12 cellular contexts compared by ENCODE assay signal in genomic region chr1:202578001-202578500, GRCh38.
A peak's percentile ranks its signal among the peaks of the same experiment; 100 is the strongest.
DNase-seq lines count a peak whose midpoint lies in the region; ATAC-seq and TF ChIP-seq lines count a peak whose summit lies in the region.
"Had no signal": no experiment of that assay in that cellular context is flagged by ENCODE, and none has a peak within 500 bp of the region (broad histone marks: within the 10 kb centered on the region; RNA-seq: fewer than 3 reads in every experiment).

No MANE protein-coding gene starts in this region.

- no peaks in the 10 kb centered on the region for H3K9me3 Mint-ChIP-seq in GM23338
- H3K9me3 Mint-ChIP-seq: activated naive CD8-positive, alpha-beta T cell treated with anti-CD3 and anti-CD28 coated beads, Interleukin-2, amount 50 U/mL, for 24 hours had no signal

- no peaks in the 10 kb centered on the region for H3K27me3 Mint-ChIP-seq in GM23338 (ENCODE audit: insufficient read depth, low read depth, poor library complexity)
- H3K27me3 Mint-ChIP-seq: activated CD4-positive, alpha-beta T cell treated with anti-CD3 and anti-CD28 coated beads for 36 hours; activated naive CD8-positive, alpha-beta T cell treated with anti-CD3 and anti-CD28 coated beads, Interleukin-2, amount 50 U/mL, for 24 hours had no signal

- H3K27ac ChIP-seq in GM23338 (ENCODE audit: low read depth) (peak overlapping the region; percentile 71; the same call in 1 of the 2 replicates), RWPE2 (ENCODE audit: poor library complexity, severe bottlenecking) (peak overlapping the region; percentile 82), esophagus squamous epithelium (peak overlapping the region; percentile 64 to 83 (median 80)), parathyroid adenoma (peak overlapping the region; percentile 69)

- no peaks in the 10 kb centered on the region for H3F3A ChIP-seq in GM23338 (replicated peaks; ENCODE audit: low read depth)

- TF ChIP-seq POLR2A in esophagus squamous epithelium (IDR thresholded peaks at IDR 0.05): no peak

- WGBS in esophagus squamous epithelium, 2 donors: 12 to 30% methylated on average over 4 of the region's 4 CpGs

- no peaks in the 10 kb centered on the region for H3K27me3 ChIP-seq in GM23338 (ENCODE audit: insufficient read depth)
- no peaks in the 10 kb centered on the region for H3K27me3 ChIP-seq in RWPE2 (ENCODE audit: insufficient read depth, poor library complexity, severe bottlenecking)
- no peaks in the 10 kb centered on the region for H3K27me3 ChIP-seq in esophagus squamous epithelium
- no peaks in the 10 kb centered on the region for H3K27me3 ChIP-seq in parathyroid adenoma (ENCODE audit: control insufficient read depth, insufficient read depth, low read length)

- H3K4me3 ChIP-seq in GM23338 (no peak overlapping the region), RWPE2 (ENCODE audit: severe bottlenecking) (no peak overlapping the region), esophagus squamous epithelium (no peak overlapping the region), parathyroid adenoma (ENCODE audit: low read depth, low read length) (no peak overlapping the region)

- H3K4me2 ChIP-seq in GM23338 (peak overlapping the region; percentile 53), parathyroid adenoma (ENCODE audit: low read length) (no peak overlapping the region)

- H3K9me2 ChIP-seq in GM23338 (ENCODE audit: insufficient read depth): no peaks in the 10 kb centered on the region

- H2AFZ ChIP-seq in GM23338 (no peak overlapping the region), parathyroid adenoma (no peak overlapping the region)

- no peak for TF ChIP-seq CTCF in GM23338 (conservative IDR thresholded peaks at IDR 0.05; ENCODE audit: low read depth in 2 of 2)
- no peak for TF ChIP-seq CTCF in RWPE2 (IDR thresholded peaks at IDR 0.05; ENCODE audit: poor library complexity, severe bottlenecking)
- no peak for TF ChIP-seq CTCF in esophagus squamous epithelium (IDR thresholded peaks at IDR 0.05)
- no peak for TF ChIP-seq CTCF in parathyroid adenoma (IDR thresholded peaks at IDR 0.05)

- H4K20me1 ChIP-seq in GM23338 (replicated peaks; ENCODE audit: insufficient read depth): no peaks in the 10 kb centered on the region

- H3K36me3 ChIP-seq in GM23338 (ENCODE audit: insufficient read depth) (no peaks in the 10 kb centered on the region), RWPE2 (ENCODE audit: low read depth) (no peaks in the 10 kb centered on the region), esophagus squamous epithelium (peaks cover 0 to 47% (median 0%) of the 10 kb centered on the region in 3 donors), parathyroid adenoma (ENCODE audit: control insufficient read depth, insufficient read depth, low read length) (no peaks in the 10 kb centered on the region)

- H3K9ac ChIP-seq in parathyroid adenoma: no peak overlapping the region

- H3K4me1 Mint-ChIP-seq in GM23338: peaks cover 38% of the 10 kb centered on the region
- H3K4me1 Mint-ChIP-seq: activated CD4-positive, alpha-beta T cell treated with anti-CD3 and anti-CD28 coated beads for 36 hours; activated naive CD8-positive, alpha-beta T cell treated with anti-CD3 and anti-CD28 coated beads, Interleukin-2, amount 50 U/mL, for 24 hours had no signal

- ATAC-seq in GM23338 (peak; percentile 51), RWPE2 (ENCODE audit: low read depth) (peak; percentile 76), HG02885 (IDR thresholded peaks at IDR 0.05; ENCODE audit: poor library complexity, unreplicated experiment) (no peak), HG03460 (IDR thresholded peaks at IDR 0.05; ENCODE audit: unreplicated experiment) (no peak), HG03378 (IDR thresholded peaks at IDR 0.05; ENCODE audit: unreplicated experiment) (no peak)
- ATAC-seq: activated CD4-positive, alpha-beta T cell treated with anti-CD3 and anti-CD28 coated beads for 36 hours; activated naive CD8-positive, alpha-beta T cell treated with anti-CD3 and anti-CD28 coated beads, Interleukin-2, amount 50 U/mL, for 24 hours had no signal

- H3K9me3 ChIP-seq in RWPE2 (ENCODE audit: severe bottlenecking) (no peaks in the 10 kb centered on the region), esophagus squamous epithelium (no peaks in the 10 kb centered on the region), parathyroid adenoma (ENCODE audit: control insufficient read depth, low read length) (no peaks in the 10 kb centered on the region)

- H3K4me3 Mint-ChIP-seq in GM23338: peak overlapping the region; percentile 23; the same call in 2 of the 3 replicates
- H3K4me3 Mint-ChIP-seq: activated CD4-positive, alpha-beta T cell treated with anti-CD3 and anti-CD28 coated beads for 36 hours; activated naive CD8-positive, alpha-beta T cell treated with anti-CD3 and anti-CD28 coated beads, Interleukin-2, amount 50 U/mL, for 24 hours had no signal

- H3K36me3 Mint-ChIP-seq in GM23338 (ENCODE audit: low read depth): peaks cover 3% of the 10 kb centered on the region; the same call in 1 of the 3 replicates

- no peaks in the 10 kb centered on the region for H3K79me2 ChIP-seq in GM23338 (replicated peaks; ENCODE audit: insufficient read depth)
- no peaks in the 10 kb centered on the region for H3K79me2 ChIP-seq in parathyroid adenoma

- H3K27ac Mint-ChIP-seq in GM23338: peak overlapping the region; percentile 85
- H3K27ac Mint-ChIP-seq: activated CD4-positive, alpha-beta T cell treated with anti-CD3 and anti-CD28 coated beads for 36 hours; activated naive CD8-positive, alpha-beta T cell treated with anti-CD3 and anti-CD28 coated beads, Interleukin-2, amount 50 U/mL, for 24 hours had no signal

- H3K4me1 ChIP-seq in GM23338 (ENCODE audit: insufficient read depth) (peaks cover 36% of the 10 kb centered on the region), RWPE2 (ENCODE audit: insufficient read depth, poor library complexity, severe bottlenecking) (peaks cover 31% of the 10 kb centered on the region), esophagus squamous epithelium (peaks cover 24 to 75% (median 38%) of the 10 kb centered on the region in 3 donors), parathyroid adenoma (peaks cover 30% of the 10 kb centered on the region)

- DNase-seq in GM23338 (ENCODE audit: low spot score) (peak; percentile 41), RWPE2 (ENCODE audit: low spot score) (no peak), esophagus squamous epithelium (lab: John Stamatoyannopoulos, UW) (no peak), activated gamma-delta T cell treated with Interleukin-2 at 50 U/mL for 16 hours (no peak)
- DNase-seq: activated CD4-positive, alpha-beta T cell treated with anti-CD3 and anti-CD28 coated beads for 36 hours; activated naive CD8-positive, alpha-beta T cell treated with anti-CD3 and anti-CD28 coated beads, Interleukin-2, amount 50 U/mL, for 24 hours; hippocampal formation; NCI-H1436 had no signal

- intact Hi-C loops in esophagus squamous epithelium (cut with DNase I): no loop called here

TF ChIP-seq in GM23338, 12 proteins besides CTCF, POLR2A, EP300 and RAD21 (continues in another document):
- TF ChIP-seq CREB1 (CRISPR knock-in tag; IDR thresholded peaks at IDR 0.05; ENCODE audit: low read depth) (no peak), EZH2 (IDR thresholded peaks at IDR 0.05; ENCODE audit: low read depth, unreplicated experiment) (no peak), REST (IDR thresholded peaks at IDR 0.05; ENCODE audit: unreplicated experiment) (no peak), ZNF114 (CRISPR knock-in tag; IDR thresholded peaks at IDR 0.05) (no peak), POLR2AphosphoS5 (IDR thresholded peaks at IDR 0.05; ENCODE audit: low read depth) (no peak), EZH2phosphoT487 (IDR thresholded peaks at IDR 0.05; ENCODE audit: unreplicated experiment) (no peak), JUNB (IDR thresholded peaks at IDR 0.05; ENCODE audit: unreplicated experiment) (no peak)

Comparison
In these comparisons a context has a peak if more than half of its experiments do, and no peak if none do; other contexts are left out.
1. ATAC-seq: peak in GM23338 (single experiment) and RWPE2 (single experiment); none in HG02885 (single experiment), HG03460 (single experiment) and HG03378 (single experiment).
2. Peak in every context shown above with its lines, with median percentiles within 50 percentile points of each other: H3K27ac ChIP-seq.